ENCODE assay signal across 8 cellular contexts in the genomic region with DNA sequence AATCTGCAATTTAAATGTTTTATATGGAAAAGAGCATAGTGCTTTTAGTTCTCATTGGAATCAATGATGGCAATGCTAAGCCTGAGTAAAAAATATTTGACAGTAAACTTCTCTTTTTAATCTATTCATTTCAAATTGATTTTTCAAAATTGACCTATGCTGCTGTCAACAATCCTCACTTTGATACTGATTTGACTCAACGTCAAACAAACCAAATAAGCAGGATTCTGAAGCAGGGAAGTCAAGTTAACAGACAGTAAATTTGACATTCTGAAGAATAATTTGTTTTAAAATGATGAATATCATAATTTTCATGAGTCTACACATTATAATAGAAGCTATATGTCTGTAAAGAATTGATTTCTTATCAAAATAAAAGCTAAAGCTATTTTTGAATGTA.
"Had no signal": no experiment of that assay in that cellular context is flagged by ENCODE, and none has a peak within 500 bp of the region (broad histone marks: within the 10 kb centered on the region; RNA-seq: fewer than 3 reads in every experiment).

No MANE protein-coding gene starts in this region.

- H3K27ac ChIP-seq: GM23248 had no signal

- H3K9ac ChIP-seq: GM23248 had no signal

- H3K4me2 ChIP-seq: GM23338 had no signal

- DNase-seq: GM23248, GOT3, H7, H9, HCEC 1CT, HFFc6 had no signal

- H3K27ac Mint-ChIP-seq: GM23338, H9, HFFc6 had no signal

- H2AFZ ChIP-seq: GM23248, GM23338 had no signal

- H3K36me3 ChIP-seq: HAP-1 had no signal

- H3K9me3 ChIP-seq: HAP-1 had no signal

- H3K4me3 ChIP-seq: GM23248, GM23338, HAP-1 had no signal

- H3K4me3 Mint-ChIP-seq: GM23338, H9, HFFc6 had no signal
